Comparison of ENCODE assay signal across 8 cellular contexts in the genomic region with DNA sequence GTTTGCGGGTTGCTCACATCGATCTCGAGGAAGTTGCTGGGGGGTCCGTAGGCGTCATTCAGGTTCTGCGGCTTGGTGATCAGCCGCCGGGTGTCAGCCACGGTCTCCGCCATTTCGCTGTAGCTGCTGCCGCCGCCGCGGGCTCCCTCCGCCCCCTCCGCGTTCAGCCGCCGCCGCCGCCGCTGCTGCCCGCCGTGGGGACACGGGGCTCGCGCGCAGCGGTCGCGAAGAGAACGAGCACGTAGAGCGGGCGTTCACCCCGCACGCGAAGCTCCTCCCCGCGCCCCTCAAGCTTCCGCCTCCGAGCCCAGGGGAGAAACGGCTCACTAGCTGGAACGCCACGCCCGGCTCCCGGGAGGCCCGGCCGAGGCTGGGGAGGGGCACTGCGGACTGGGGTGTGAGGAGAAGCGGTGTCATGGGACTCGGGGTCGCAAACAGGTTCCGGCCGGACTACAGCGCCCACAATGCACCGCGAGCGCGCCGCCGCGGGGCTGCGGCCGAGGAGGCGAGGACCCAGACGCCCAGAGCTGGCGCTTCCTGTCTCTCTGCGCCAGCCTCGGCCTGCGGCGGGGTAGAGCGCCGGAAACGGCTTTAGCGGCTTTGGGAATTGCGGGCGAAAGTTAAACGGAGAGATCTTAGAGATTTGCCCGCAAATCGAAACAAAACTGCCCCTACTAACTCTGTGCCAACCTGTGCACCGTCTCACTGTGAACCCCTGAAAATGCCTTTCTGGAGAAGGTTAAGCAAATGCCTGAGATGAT.
DNase-seq lines count a peak whose midpoint lies in the region; ATAC-seq and TF ChIP-seq lines count a peak whose summit lies in the region.

A gene (minus strand): TSS at position 232 of the 761 bp plus-strand sequence. CDS start 119 bp downstream, at position 113.

- peak within 1 kb of the TSS; percentile 94 for H3K27ac Mint-ChIP-seq in central memory CD8-positive, alpha-beta T cell (ENCODE audit: low read depth)

- H3K4me3 Mint-ChIP-seq in central memory CD8-positive, alpha-beta T cell = peak within 1 kb of the TSS; percentile 86

- peaks cover 17% of the 10 kb centered on the region for H3K36me3 Mint-ChIP-seq in central memory CD8-positive, alpha-beta T cell (ENCODE audit: insufficient read depth)

- DNase-seq in AG10803 (ENCODE audit: low read depth) = peak; percentile 96
- DNase-seq in NCI-H345 (lab: John Stamatoyannopoulos, UW) = peak; percentile 96
- peak; percentile 73 for DNase-seq in activated CD4-positive, CD25-positive, alpha-beta regulatory T cell treated with anti-CD3 and anti-CD28 coated beads, Interleukin-2, amount 50 U/mL, for 16 hours (ENCODE audit: low read depth, low spot score)
- peak; percentile 80 to 84 for DNase-seq in central memory CD8-positive, alpha-beta T cell (ENCODE audit: low spot score in 2 of 2)
- peak; percentile 97 for DNase-seq in iris pigment epithelial cell (ENCODE audit: low read depth)
- peak; percentile 82 to 87 for DNase-seq in stimulated activated CD4-positive, alpha-beta T cell treated with anti-CD3 and anti-CD28 coated beads, Interleukin-12 subunit alpha, Interleukin-12 subunit beta, amount 100 ng/mL, for 24 hours (ENCODE audit: low read depth in 2 of 2)

- no peaks in the 10 kb centered on the region for H3K27me3 Mint-ChIP-seq in central memory CD8-positive, alpha-beta T cell

- H3K9me3 Mint-ChIP-seq in central memory CD8-positive, alpha-beta T cell = no peaks in the 10 kb centered on the region

- H3K4me1 Mint-ChIP-seq in central memory CD8-positive, alpha-beta T cell = peaks cover 23% of the 10 kb centered on the region

- in situ Hi-C loops in GM18951 (cut with MboI; ENCODE audit: low sequenced_read_pairs, unreplicated experiment) = no loop called here

- peak; percentile 88 for ATAC-seq in HG03196 (IDR thresholded peaks at IDR 0.05; ENCODE audit: unreplicated experiment)
- peak; percentile 82 for ATAC-seq in central memory CD8-positive, alpha-beta T cell (replicated peaks; ENCODE audit: extremely low read depth, poor library complexity, severe bottlenecking)

- TF ChIP-seq CTCF in AG10803 (conservative IDR thresholded peaks at IDR 0.05; ENCODE audit: low read length) = no peak

- H3K4me3 ChIP-seq in AG10803 (ENCODE audit: low read length) = peak within 1 kb of the TSS; percentile 72

- TF ChIP-seq POLR2A in GM18951 (IDR thresholded peaks at IDR 0.05; ENCODE audit: extremely low read depth, insufficient read depth, insufficient read length) = peak; percentile 81

Comparison
In these comparisons a context has a peak if more than half of its experiments do, and no peak if none do; other contexts are left out.
1. Peak in every context shown above with its lines: DNase-seq, ATAC-seq and H3K4me3 ChIP-seq.